Comparison of ENCODE assay signal across 7 cellular contexts in genomic region chr17:51371732-51372151, GRCh38.
DNase-seq lines count a peak whose midpoint lies in the region; ATAC-seq and TF ChIP-seq lines count a peak whose summit lies in the region.

No MANE protein-coding gene starts in this region.

- CTCF ChIA-PET in GM10248 (lab: Yijun Ruan, JAX), result interaction anchor here (0.6 to 1.4 kb wide), 3 partner anchors 9 to 163 kb away, joined by 3 to 4 read pairs (median 3); no protein-coding TSS in a partner anchor

- no peaks in the 10 kb centered on the region for H3K9me2 ChIP-seq in Karpas-422 (replicated peaks; ENCODE audit: insufficient read depth, low read length)

- H3K36me3 ChIP-seq in Karpas-422 (ENCODE audit: insufficient read depth, low read length), result no peaks in the 10 kb centered on the region
- no peaks in the 10 kb centered on the region for H3K36me3 ChIP-seq in iPS DF 6.9 (ENCODE audit: control insufficient read depth, insufficient read depth, low read length)

- DNase-seq in GM10248 (ENCODE audit: extremely low spot score) (peak; percentile 38), Karpas-422 (peak; percentile 79), SHP77 treated with DMSO at 0.1 percent for 48 hours (lab: John Stamatoyannopoulos, UW) (peak; percentile 49), astrocyte of the spinal cord (ENCODE audit: low read depth, low spot score) (peak; percentile 49), iPS DF 6.9 (ENCODE audit: low read depth, low spot score) (peak; percentile 71)
- peak; percentile 43 to 51 for DNase-seq in stimulated activated CD4-positive, alpha-beta T cell treated with anti-CD3 and anti-CD28 coated beads, Interleukin-2, amount 100 ng/mL, for 24 hours

- H2AFZ ChIP-seq in Karpas-422 (ENCODE audit: low read length), result peak overlapping the region; percentile 49; the same call in 1 of the 2 replicates

- no peak for ATAC-seq in HG03460 (IDR thresholded peaks at IDR 0.05; ENCODE audit: unreplicated experiment)

- POLR2A ChIA-PET in GM10248 (lab: Yijun Ruan, JAX), result no interaction called here

- H3K4me2 ChIP-seq in Karpas-422 (ENCODE audit: low read depth, low read length, poor library complexity, severe bottlenecking), result peak overlapping the region; percentile 69

- no peaks in the 10 kb centered on the region for H3K27me3 ChIP-seq in Karpas-422 (ENCODE audit: low read length)
- H3K27me3 ChIP-seq in iPS DF 6.9 (ENCODE audit: control insufficient read depth, insufficient read depth, low read length), result no peaks in the 10 kb centered on the region

- TF ChIP-seq CTCF in GM10248 (IDR thresholded peaks at IDR 0.05; ENCODE audit: control extremely low read depth, extremely low read depth, low read depth, missing control alignments), result peak; percentile 45
- peak; percentile 68 for TF ChIP-seq CTCF in astrocyte of the spinal cord (IDR thresholded peaks at IDR 0.05; ENCODE audit: low read depth, low read length)

- H3K27ac ChIP-seq in Karpas-422 (ENCODE audit: low read length) (no peak overlapping the region), iPS DF 6.9 (ENCODE audit: low read length) (no peak overlapping the region)

- H3K9ac ChIP-seq in Karpas-422 (ENCODE audit: low read length), result peak overlapping the region; percentile 64

- no peaks in the 10 kb centered on the region for H3K79me2 ChIP-seq in Karpas-422 (ENCODE audit: low read length)

- WGBS in iPS DF 6.9 (ENCODE audit: insufficient coverage, insufficient read length), result no CpG with 5 or more reads among the region's 5 CpGs

- H4K20me1 ChIP-seq in Karpas-422 (ENCODE audit: insufficient read depth, low read depth, low read length), result no peaks in the 10 kb centered on the region

- H3K4me1 ChIP-seq in Karpas-422 (ENCODE audit: low read length), result peaks cover 10% of the 10 kb centered on the region
- peaks cover 4% of the 10 kb centered on the region for H3K4me1 ChIP-seq in iPS DF 6.9 (ENCODE audit: control insufficient read depth, insufficient read depth, low read length)

- in situ Hi-C loops in astrocyte of the spinal cord (cut with HindIII; ENCODE audit: low sequenced_read_pairs), result no loop called here

- no peaks in the 10 kb centered on the region for H3K9me3 ChIP-seq in Karpas-422 (ENCODE audit: low read length)
- no peaks in the 10 kb centered on the region for H3K9me3 ChIP-seq in iPS DF 6.9 (ENCODE audit: control insufficient read depth, insufficient read depth, low read length)

- peak overlapping the region; percentile 63 for H3K4me3 ChIP-seq in Karpas-422 (ENCODE audit: low read length)
- H3K4me3 ChIP-seq in astrocyte of the spinal cord (ENCODE audit: low read depth, low read length), result no peak overlapping the region
- H3K4me3 ChIP-seq in iPS DF 6.9 (ENCODE audit: low read length), result no peak overlapping the region
